Comparison of ENCODE assay signal across 22 cellular contexts in the genomic region with DNA sequence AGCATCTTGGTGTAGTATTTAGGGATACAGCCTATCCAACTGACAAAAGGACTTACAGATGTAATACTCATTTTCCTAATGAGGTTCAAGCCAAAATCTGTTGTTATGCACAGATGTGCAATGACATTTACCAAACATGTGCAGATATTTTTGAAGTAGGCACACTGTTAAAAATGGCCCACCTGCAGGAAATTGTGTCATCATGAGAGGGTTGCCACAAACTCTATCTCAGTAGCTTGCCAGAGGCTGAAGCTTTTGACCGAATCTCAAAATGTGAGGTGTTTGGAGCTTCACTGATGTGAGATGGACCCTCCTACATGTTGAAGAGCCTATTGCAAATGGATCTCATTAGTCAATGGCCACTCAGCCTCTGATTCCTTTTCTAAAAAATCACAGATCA.
"Had no signal": no experiment of that assay in that cellular context is flagged by ENCODE, and none has a peak within 500 bp of the region (broad histone marks: within the 10 kb centered on the region; RNA-seq: fewer than 3 reads in every experiment).

No MANE protein-coding gene starts in this region.

- ATAC-seq: K562 had no signal

- H3K4me2 ChIP-seq: KMS-11 had no signal

- H3K36me3 ChIP-seq: SJSA1 had no signal

- H3K9me3 ChIP-seq: SJSA1 had no signal

- H3K4me1 Mint-ChIP-seq: IgD-negative memory B cell had no signal

- H3K4me1 ChIP-seq: SJSA1 had no signal

- H3K27ac Mint-ChIP-seq: IgD-negative memory B cell had no signal

- H3K4me3 Mint-ChIP-seq: IgD-negative memory B cell had no signal

- H3K36me3 Mint-ChIP-seq: IgD-negative memory B cell had no signal

- H3K27ac ChIP-seq: HL-60, KMS-11, SJSA1, SK-N-MC had no signal

- H3K27me3 ChIP-seq: SJSA1 had no signal

- DNase-seq: Kasumi-1, NCI-H1048, NCI-H1105, NCI-H1436 treated with DMSO at 0.1 percent for 48 hours, NCI-H1694, NCI-H187 treated with DMSO at 0.1 percent for 48 hours, NCI-H2029 treated with DMSO at 0.1 percent for 48 hours, NCI-H2171 treated with DMSO at 0.1 percent for 48 hours, NCI-H345, NCI-H446 treated with DMSO at 0.1 percent for 48 hours, NCI-H510A treated with DMSO at 0.1 percent for 48 hours, NCI-H526, NCI-H748 treated with DMSO at 0.1 percent for 48 hours, Right ventricle myocardium superior, RPMI8226, SIG-M5 had no signal

- H3K4me3 ChIP-seq: K562, SJSA1, SK-N-MC had no signal

- H3K9ac ChIP-seq: KMS-11 had no signal
